Comparison of ENCODE assay signal across 9 cellular contexts in genomic region chr9:101448680-101449070, GRCh38. TPM values are rescaled to one million over a fixed set of nuclear protein-coding genes. Genes with fewer than 3 reads are reported as not detected.
DNase-seq lines count a peak whose midpoint lies in the region; ATAC-seq and TF ChIP-seq lines count a peak whose summit lies in the region.
"Had no signal": no experiment of that assay in that cellular context is flagged by ENCODE, and none has a peak within 500 bp of the region (broad histone marks: within the 10 kb centered on the region; RNA-seq: fewer than 3 reads in every experiment).

No MANE protein-coding gene starts in this region.

- intact Hi-C loops in CD4-positive, alpha-beta memory T cell (cut with micrococcal nuclease) = no loop called here

- no peak overlapping the region for H3K4me3 ChIP-seq in CD4-positive, alpha-beta memory T cell (ENCODE audit: low read length in 2 of 2)
- H3K4me3 ChIP-seq in HUES64 (ENCODE audit: low read length) = peak overlapping the region; percentile 86
- no peak overlapping the region for H3K4me3 ChIP-seq in mesendoderm (ENCODE audit: low read length)

- WGBS in HUES64 = 61% methylated on average over 3 of the region's 4 CpGs
- no CpG with 5 or more reads among the region's 4 CpGs for WGBS in mesendoderm (ENCODE audit: extremely low coverage, insufficient coverage, low lambda C conversion rate)

- H3K79me1 ChIP-seq in mesendoderm (ENCODE audit: low read length) = no peaks in the 10 kb centered on the region

- H4K5ac ChIP-seq in mesendoderm (ENCODE audit: low read length) = no peak overlapping the region

- H2AK5ac ChIP-seq in mesendoderm (ENCODE audit: low read length) = no peak overlapping the region

- H2BK15ac ChIP-seq in mesendoderm (replicated peaks; ENCODE audit: low read depth) = no peak overlapping the region

- H3K4me2 ChIP-seq in mesendoderm (ENCODE audit: low read length) = no peak overlapping the region

- H3K56ac ChIP-seq in mesendoderm (ENCODE audit: low read length) = no peak overlapping the region

- no peak overlapping the region for H4K8ac ChIP-seq in mesendoderm (ENCODE audit: low read depth, low read length)

- CTCF ChIA-PET in CD4-positive, alpha-beta memory T cell (lab: Charles Lee; ENCODE audit: partially characterized antibody) = interaction anchor here (0.9 to 2.0 kb wide), 5 partner anchors 11 to 85 kb away, joined by 3 to 8 read pairs (median 5); partner anchors contain the start of gene RNF20

- no peak for DNase-seq in CD4-positive, alpha-beta memory T cell
- DNase-seq in neural crest cell (ENCODE audit: low read depth, low spot score) (no peak), hippocampal formation (lab: John Stamatoyannopoulos, UW) (no peak), cortex of kidney (lab: John Stamatoyannopoulos, UW) (no peak), mesendoderm (no peak)

- H2BK5ac ChIP-seq in mesendoderm (ENCODE audit: low read length) = no peak overlapping the region

- no peak for TF ChIP-seq CTCF in brain (conservative IDR thresholded peaks at IDR 0.05)
- no peak for TF ChIP-seq CTCF in neural crest cell (conservative IDR thresholded peaks at IDR 0.05)

- H3K79me2 ChIP-seq in mesendoderm (ENCODE audit: control insufficient read depth, insufficient read depth, low read length) = no peaks in the 10 kb centered on the region

- ATAC-seq in GM21447 (IDR thresholded peaks at IDR 0.05; ENCODE audit: unreplicated experiment) = no peak

- H3K9me3 Mint-ChIP-seq in CD4-positive, alpha-beta memory T cell = peaks cover 0 to 8% (median 4%) of the 10 kb centered on the region in 8 donors
- H3K9me3 Mint-ChIP-seq in brain (peaks cover 3 to 31% (median 20%) of the 10 kb centered on the region in 5 experiments), neural crest cell (no peaks in the 10 kb centered on the region)

- POLR2A ChIA-PET in CD4-positive, alpha-beta memory T cell (lab: Charles Lee; ENCODE audit: partially characterized antibody) = no interaction called here

- H3K4me1 ChIP-seq in CD4-positive, alpha-beta memory T cell (ENCODE audit: insufficient read depth, low read length) = peaks cover 9% of the 10 kb centered on the region
- no peaks in the 10 kb centered on the region for H3K4me1 ChIP-seq in HUES64 (ENCODE audit: insufficient read depth, low read length)
- H3K4me1 ChIP-seq in mesendoderm (ENCODE audit: control insufficient read depth, low read depth, low read length) = no peaks in the 10 kb centered on the region

- no peak overlapping the region for H3K23ac ChIP-seq in mesendoderm (ENCODE audit: low read length)

- no peak overlapping the region for H3K9ac ChIP-seq in HUES64 (ENCODE audit: low read depth, low read length)
- H3K9ac ChIP-seq in mesendoderm (ENCODE audit: low read length) = no peak overlapping the region

- no peak overlapping the region for H2BK120ac ChIP-seq in mesendoderm (ENCODE audit: low read depth, low read length)

- no peaks in the 10 kb centered on the region for H3K9me3 ChIP-seq in CD4-positive, alpha-beta memory T cell (ENCODE audit: control insufficient read depth in 1 of 2, low read length in 2 of 2)
- H3K9me3 ChIP-seq in HUES64 (ENCODE audit: insufficient read depth, low read depth, low read length) = 0 out of 2 replicates have a peak, but pooled peaks cover 3% of the 10 kb centered on the region

- peaks cover 0 to 9% (median 5%) of the 10 kb centered on the region in 4 donors for H3K4me1 Mint-ChIP-seq in CD4-positive, alpha-beta memory T cell
- H3K4me1 Mint-ChIP-seq in brain = peaks cover 9% of the 10 kb centered on the region
- peaks cover 18% of the 10 kb centered on the region for H3K4me1 Mint-ChIP-seq in neural crest cell

- H3K27me3 ChIP-seq in CD4-positive, alpha-beta memory T cell (ENCODE audit: insufficient read depth, low read length) = peaks cover 19% of the 10 kb centered on the region
- H3K27me3 ChIP-seq in HUES64 (ENCODE audit: insufficient read depth, low read length) (no peaks in the 10 kb centered on the region), mesendoderm (ENCODE audit: insufficient read depth, low read length, poor library complexity) (no peaks in the 10 kb centered on the region)

- H3K4ac ChIP-seq in mesendoderm (ENCODE audit: low read depth, low read length) = no peak overlapping the region

- no peaks in the 10 kb centered on the region for H3K36me3 Mint-ChIP-seq in CD4-positive, alpha-beta memory T cell
- H3K36me3 Mint-ChIP-seq in brain (no peaks in the 10 kb centered on the region), neural crest cell (ENCODE audit: low read depth) (peaks cover 8% of the 10 kb centered on the region)

- no peak overlapping the region for H3K27ac Mint-ChIP-seq in CD4-positive, alpha-beta memory T cell
- H3K27ac Mint-ChIP-seq in brain (peak overlapping the region in 1 of 5 experiments; percentile 12), neural crest cell (ENCODE audit: unreplicated experiment) (no peak overlapping the region)

- no peak overlapping the region for H3K18ac ChIP-seq in mesendoderm (ENCODE audit: low read length)

- H3K4me3 Mint-ChIP-seq in CD4-positive, alpha-beta memory T cell = peak overlapping the region; percentile 5 to 78 (median 60)
- H3K4me3 Mint-ChIP-seq in brain = peak overlapping the region; percentile 79 to 83 (median 81)
- H3K4me3 Mint-ChIP-seq in neural crest cell = peak overlapping the region; percentile 81

- no peak overlapping the region for H3K27ac ChIP-seq in CD4-positive, alpha-beta memory T cell (ENCODE audit: low read depth, low read length)
- no peak overlapping the region for H3K27ac ChIP-seq in HUES64 (ENCODE audit: low read depth, low read length)
- H3K27ac ChIP-seq in mesendoderm (ENCODE audit: low read depth, low read length) = no peak overlapping the region
- H3K27ac ChIP-seq: HL-60 had no signal

- no peaks in the 10 kb centered on the region for H3K36me3 ChIP-seq in CD4-positive, alpha-beta memory T cell (ENCODE audit: insufficient read depth, low read length)
- H3K36me3 ChIP-seq in HUES64 (ENCODE audit: insufficient read depth, low read length) (no peaks in the 10 kb centered on the region), mesendoderm (ENCODE audit: control insufficient read depth, insufficient read depth, low read length) (no peaks in the 10 kb centered on the region)

- peaks cover 39 to 50% of the 10 kb centered on the region in 2 donors for H3K27me3 Mint-ChIP-seq in CD4-positive, alpha-beta memory T cell
- peaks cover 28% of the 10 kb centered on the region for H3K27me3 Mint-ChIP-seq in brain
- peaks cover 6% of the 10 kb centered on the region for H3K27me3 Mint-ChIP-seq in neural crest cell (ENCODE audit: low read depth)

RNA-seq across cellular contexts. Expression of gene ALDOB, which starts 13.1 kb away (rescaled TPM):
- total RNA-seq in CD4-positive, alpha-beta memory T cell = not detected
- not detected for polyA plus RNA-seq in CD4-positive, alpha-beta memory T cell
- polyA plus RNA-seq in HUES64 (2013, experiment 1 of 2) = not detected
- polyA plus RNA-seq in HUES64 (2013, experiment 2 of 2) = 0.19 TPM
- polyA plus RNA-seq in brain (ENCODE audit: insufficient read depth, low read depth, low replicate concordance) = 0.66 TPM
- not detected in 2 replicates for total RNA-seq in neural crest cell
- polyA plus RNA-seq in mesendoderm (2013, experiment 1 of 2) = not detected
- polyA plus RNA-seq in mesendoderm (2013, experiment 2 of 2) = not detected

RNA-seq across cellular contexts. Expression of gene ZNF189, which starts 50.0 kb away (rescaled TPM):
- total RNA-seq in CD4-positive, alpha-beta memory T cell = 10 to 100 TPM; 22.1 to 23.2 TPM
- polyA plus RNA-seq in CD4-positive, alpha-beta memory T cell = 1 to 10 TPM in 1 of 2 donors, under 1 TPM in 1; 0.95 to 2.6 TPM
- 9.3 TPM for polyA plus RNA-seq in HUES64 (2013, experiment 1 of 2)
- polyA plus RNA-seq in HUES64 (2013, experiment 2 of 2) = 10.3 TPM
- 14.4 TPM for polyA plus RNA-seq in brain (ENCODE audit: insufficient read depth, low read depth, low replicate concordance)
- 23.6 and 24.0 TPM in 2 replicates for total RNA-seq in neural crest cell
- 6.9 TPM for polyA plus RNA-seq in mesendoderm (2013, experiment 1 of 2)
- polyA plus RNA-seq in mesendoderm (2013, experiment 2 of 2) = 7.2 TPM

RNA-seq across cellular contexts. Expression of gene MRPL50, which starts 50.3 kb away (rescaled TPM):
- total RNA-seq in CD4-positive, alpha-beta memory T cell = 10 to 100 TPM; 20.9 to 23.0 TPM
- polyA plus RNA-seq in CD4-positive, alpha-beta memory T cell = 10 to 100 TPM; 18.6 to 21.0 TPM
- polyA plus RNA-seq in HUES64 (2013, experiment 1 of 2) = 22.5 TPM
- polyA plus RNA-seq in HUES64 (2013, experiment 2 of 2) = 23.3 TPM
- 8.3 TPM for polyA plus RNA-seq in brain (ENCODE audit: insufficient read depth, low read depth, low replicate concordance)
- total RNA-seq in neural crest cell = 17.3 and 18.6 TPM in 2 replicates
- polyA plus RNA-seq in mesendoderm (2013, experiment 1 of 2) = 27.0 TPM
- 27.8 TPM for polyA plus RNA-seq in mesendoderm (2013, experiment 2 of 2)
